8 cellular contexts compared by ENCODE assay signal in the genomic region with DNA sequence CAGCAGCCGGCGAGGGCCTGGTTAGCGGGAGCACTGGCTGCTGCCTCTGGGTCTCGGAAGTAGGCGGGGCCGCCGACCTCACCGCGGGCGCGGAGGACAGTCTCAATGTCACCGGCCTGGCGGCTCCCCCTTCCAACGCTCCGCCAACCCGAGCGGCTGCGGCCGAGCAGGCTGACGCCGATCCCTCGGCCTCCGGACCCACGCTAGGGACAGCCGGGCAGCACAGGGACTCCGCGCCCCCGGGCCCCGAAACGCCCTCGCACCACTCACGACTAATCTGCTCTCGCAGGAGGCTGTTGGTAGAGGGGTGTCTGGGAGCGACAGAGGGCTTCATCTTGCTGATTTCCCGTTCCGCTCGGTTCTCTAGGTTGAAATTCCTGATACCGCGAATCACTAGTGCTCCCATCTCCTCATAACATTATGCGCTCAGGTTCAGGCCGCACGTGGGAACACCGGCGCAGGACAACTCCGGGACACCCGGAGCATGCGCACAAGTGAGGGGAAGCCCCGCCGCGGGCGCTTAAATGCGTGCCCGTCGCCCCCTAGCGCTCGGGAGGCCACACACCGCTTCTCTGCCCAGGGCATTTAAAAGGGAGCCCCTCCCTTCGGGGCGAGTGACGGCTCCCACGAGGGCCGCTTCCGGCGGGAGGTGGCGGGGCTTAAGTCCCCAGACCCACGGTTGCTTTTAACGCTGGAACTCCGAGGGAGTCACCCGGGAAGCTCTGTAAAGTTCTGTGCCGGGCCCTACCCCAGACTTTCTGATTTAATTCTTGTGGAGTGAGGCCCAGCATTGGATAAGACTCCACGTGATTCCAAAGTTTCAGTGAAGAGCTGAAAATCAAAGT. TPM values are rescaled to one million over a fixed set of nuclear protein-coding genes. Genes with fewer than 3 reads are reported as not detected.
DNase-seq lines count a peak whose midpoint lies in the region; ATAC-seq and TF ChIP-seq lines count a peak whose summit lies in the region.

A gene (minus strand): TSS at position 496 of the 845 bp plus-strand sequence. CDS start 90 bp downstream, at position 406.

- peak; percentile 59 for DNase-seq in AG09309 (ENCODE audit: low read depth)
- DNase-seq in NCI-H2227 treated with DMSO at 0.1 percent for 48 hours (lab: John Stamatoyannopoulos, UW) = peak; percentile 82
- DNase-seq in WTC11 (ENCODE audit: low spot score) = peak; percentile 96
- peak; percentile 96 for DNase-seq in cardiac fibroblast (ENCODE audit: low read depth in 2 of 2)
- peak; percentile 98 for DNase-seq in inferior parietal cortex (ENCODE audit: extremely low spot score)
- peak; percentile 91 to 92 for DNase-seq in stimulated activated CD4-positive, alpha-beta T cell treated with anti-CD3 and anti-CD28 coated beads, Interleukin-12 subunit alpha, Interleukin-12 subunit beta, amount 100 ng/mL, for 24 hours (ENCODE audit: low read depth in 2 of 2)

- no peaks in the 10 kb centered on the region for H3K9me3 Mint-ChIP-seq in WTC11

- no peaks in the 10 kb centered on the region for H3K27me3 Mint-ChIP-seq in WTC11 (ENCODE audit: low read depth)

- H3K36me3 Mint-ChIP-seq in WTC11 = peaks cover 18% of the 10 kb centered on the region

- CTCF ChIA-PET in WTC11 (lab: Charles Lee) = interaction anchor here (0.7 to 3.6 kb wide), 21 partner anchors 11 to 273 kb away, joined by 3 to 42 read pairs (median 4); a partner anchor contains a TSS

- peak; percentile 92 for TF ChIP-seq CTCF in AG09309 (IDR thresholded peaks at IDR 0.05; ENCODE audit: control insufficient read depth, insufficient read depth, low read depth, low read length, missing control alignments)
- peak; percentile 89 for TF ChIP-seq CTCF in WTC11 (IDR thresholded peaks at IDR 0.05)
- TF ChIP-seq CTCF in cardiac fibroblast (IDR thresholded peaks at IDR 0.05; ENCODE audit: low read depth, low read length) = peak; percentile 95

- ATAC-seq in GM18909 (IDR thresholded peaks at IDR 0.05; ENCODE audit: poor library complexity, unreplicated experiment) (peak; percentile 94), HG03175 (IDR thresholded peaks at IDR 0.05; ENCODE audit: unreplicated experiment) (peak; percentile 93), WTC11 (peak; percentile 94)

- H3K4me3 Mint-ChIP-seq in WTC11 = peak within 1 kb of the TSS; percentile 84

- POLR2A ChIA-PET in WTC11 (lab: Charles Lee) = interaction anchor here (1.0 kb wide), 1 partner anchor 61 kb away, joined by 3 read pairs; a partner anchor contains a TSS

- peak within 1 kb of the TSS; percentile 97 for H3K4me3 ChIP-seq in AG09309 (ENCODE audit: control insufficient read depth, low read depth, low read length)
- H3K4me3 ChIP-seq in cardiac fibroblast (replicated peaks in 1 of 2; ENCODE audit: low read depth in 2 of 2, low read length in 2 of 2) = peak within 1 kb of the TSS; percentile 78 to 83

- peaks cover 17% of the 10 kb centered on the region for H3K4me1 Mint-ChIP-seq in WTC11

- peak within 1 kb of the TSS; percentile 95 for H3K27ac Mint-ChIP-seq in WTC11

TF ChIP-seq in WTC11, 78 proteins besides CTCF, POLR2A, EP300 and RAD21 (continues in another document):
- TF ChIP-seq, protein P1, sequence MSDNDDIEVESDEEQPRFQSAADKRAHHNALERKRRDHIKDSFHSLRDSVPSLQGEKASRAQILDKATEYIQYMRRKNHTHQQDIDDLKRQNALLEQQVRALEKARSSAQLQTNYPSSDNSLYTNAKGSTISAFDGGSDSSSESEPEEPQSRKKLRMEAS (CRISPR knock-in tag; IDR thresholded peaks at IDR 0.05) = peak; percentile 94
- TF ChIP-seq GABPB1 (CRISPR knock-in tag; IDR thresholded peaks at IDR 0.05) (peak; percentile 47; the same call in 1 of the 2 replicates), FOXP1 (CRISPR knock-in tag; IDR thresholded peaks at IDR 0.05; ENCODE audit: borderline replicate concordance) (peak; percentile 71; the same call in 1 of the 2 replicates), TEAD1 (CRISPR knock-in tag; IDR thresholded peaks at IDR 0.05) (peak; percentile 48; the same call in 1 of the 2 replicates), SP1 (CRISPR knock-in tag; conservative IDR thresholded peaks at IDR 0.05) (peak; percentile 63; the same call in 1 of the 2 replicates), ZNF263 (CRISPR knock-in tag; IDR thresholded peaks at IDR 0.05; ENCODE audit: low read depth) (peak; percentile 80), CREB1 (CRISPR knock-in tag; IDR thresholded peaks at IDR 0.05) (peak; percentile 35; the same call in 1 of the 2 replicates), FOXK1 (CRISPR knock-in tag; IDR thresholded peaks at IDR 0.05) (peak; percentile 67), ZNF671 (CRISPR knock-in tag; IDR thresholded peaks at IDR 0.05) (no peak), ZNF138 (CRISPR knock-in tag; conservative IDR thresholded peaks at IDR 0.05) (no peak)
- TF ChIP-seq, protein P2, sequence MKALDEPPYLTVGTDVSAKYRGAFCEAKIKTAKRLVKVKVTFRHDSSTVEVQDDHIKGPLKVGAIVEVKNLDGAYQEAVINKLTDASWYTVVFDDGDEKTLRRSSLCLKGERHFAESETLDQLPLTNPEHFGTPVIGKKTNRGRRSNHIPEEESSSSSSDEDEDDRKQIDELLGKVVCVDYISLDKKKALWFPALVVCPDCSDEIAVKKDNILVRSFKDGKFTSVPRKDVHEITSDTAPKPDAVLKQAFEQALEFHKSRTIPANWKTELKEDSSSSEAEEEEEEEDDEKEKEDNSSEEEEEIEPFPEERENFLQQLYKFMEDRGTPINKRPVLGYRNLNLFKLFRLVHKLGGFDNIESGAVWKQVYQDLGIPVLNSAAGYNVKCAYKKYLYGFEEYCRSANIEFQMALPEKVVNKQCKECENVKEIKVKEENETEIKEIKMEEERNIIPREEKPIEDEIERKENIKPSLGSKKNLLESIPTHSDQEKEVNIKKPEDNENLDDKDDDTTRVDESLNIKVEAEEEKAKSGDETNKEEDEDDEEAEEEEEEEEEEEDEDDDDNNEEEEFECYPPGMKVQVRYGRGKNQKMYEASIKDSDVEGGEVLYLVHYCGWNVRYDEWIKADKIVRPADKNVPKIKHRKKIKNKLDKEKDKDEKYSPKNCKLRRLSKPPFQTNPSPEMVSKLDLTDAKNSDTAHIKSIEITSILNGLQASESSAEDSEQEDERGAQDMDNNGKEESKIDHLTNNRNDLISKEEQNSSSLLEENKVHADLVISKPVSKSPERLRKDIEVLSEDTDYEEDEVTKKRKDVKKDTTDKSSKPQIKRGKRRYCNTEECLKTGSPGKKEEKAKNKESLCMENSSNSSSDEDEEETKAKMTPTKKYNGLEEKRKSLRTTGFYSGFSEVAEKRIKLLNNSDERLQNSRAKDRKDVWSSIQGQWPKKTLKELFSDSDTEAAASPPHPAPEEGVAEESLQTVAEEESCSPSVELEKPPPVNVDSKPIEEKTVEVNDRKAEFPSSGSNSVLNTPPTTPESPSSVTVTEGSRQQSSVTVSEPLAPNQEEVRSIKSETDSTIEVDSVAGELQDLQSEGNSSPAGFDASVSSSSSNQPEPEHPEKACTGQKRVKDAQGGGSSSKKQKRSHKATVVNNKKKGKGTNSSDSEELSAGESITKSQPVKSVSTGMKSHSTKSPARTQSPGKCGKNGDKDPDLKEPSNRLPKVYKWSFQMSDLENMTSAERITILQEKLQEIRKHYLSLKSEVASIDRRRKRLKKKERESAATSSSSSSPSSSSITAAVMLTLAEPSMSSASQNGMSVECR (CRISPR knock-in tag; IDR thresholded peaks at IDR 0.05; ENCODE audit: borderline replicate concordance) = peak; percentile 76; the same call in 1 of the 2 replicates
- TF ChIP-seq, protein P3, sequence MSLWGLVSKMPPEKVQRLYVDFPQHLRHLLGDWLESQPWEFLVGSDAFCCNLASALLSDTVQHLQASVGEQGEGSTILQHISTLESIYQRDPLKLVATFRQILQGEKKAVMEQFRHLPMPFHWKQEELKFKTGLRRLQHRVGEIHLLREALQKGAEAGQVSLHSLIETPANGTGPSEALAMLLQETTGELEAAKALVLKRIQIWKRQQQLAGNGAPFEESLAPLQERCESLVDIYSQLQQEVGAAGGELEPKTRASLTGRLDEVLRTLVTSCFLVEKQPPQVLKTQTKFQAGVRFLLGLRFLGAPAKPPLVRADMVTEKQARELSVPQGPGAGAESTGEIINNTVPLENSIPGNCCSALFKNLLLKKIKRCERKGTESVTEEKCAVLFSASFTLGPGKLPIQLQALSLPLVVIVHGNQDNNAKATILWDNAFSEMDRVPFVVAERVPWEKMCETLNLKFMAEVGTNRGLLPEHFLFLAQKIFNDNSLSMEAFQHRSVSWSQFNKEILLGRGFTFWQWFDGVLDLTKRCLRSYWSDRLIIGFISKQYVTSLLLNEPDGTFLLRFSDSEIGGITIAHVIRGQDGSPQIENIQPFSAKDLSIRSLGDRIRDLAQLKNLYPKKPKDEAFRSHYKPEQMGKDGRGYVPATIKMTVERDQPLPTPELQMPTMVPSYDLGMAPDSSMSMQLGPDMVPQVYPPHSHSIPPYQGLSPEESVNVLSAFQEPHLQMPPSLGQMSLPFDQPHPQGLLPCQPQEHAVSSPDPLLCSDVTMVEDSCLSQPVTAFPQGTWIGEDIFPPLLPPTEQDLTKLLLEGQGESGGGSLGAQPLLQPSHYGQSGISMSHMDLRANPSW (CRISPR knock-in tag; conservative IDR thresholded peaks at IDR 0.05; ENCODE audit: low read depth) = no peak
- TF ChIP-seq, protein P4, sequence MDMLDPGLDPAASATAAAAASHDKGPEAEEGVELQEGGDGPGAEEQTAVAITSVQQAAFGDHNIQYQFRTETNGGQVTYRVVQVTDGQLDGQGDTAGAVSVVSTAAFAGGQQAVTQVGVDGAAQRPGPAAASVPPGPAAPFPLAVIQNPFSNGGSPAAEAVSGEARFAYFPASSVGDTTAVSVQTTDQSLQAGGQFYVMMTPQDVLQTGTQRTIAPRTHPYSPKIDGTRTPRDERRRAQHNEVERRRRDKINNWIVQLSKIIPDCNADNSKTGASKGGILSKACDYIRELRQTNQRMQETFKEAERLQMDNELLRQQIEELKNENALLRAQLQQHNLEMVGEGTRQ (CRISPR knock-in tag; IDR thresholded peaks at IDR 0.05) = peak; percentile 54; the same call in 1 of the 2 replicates
- TF ChIP-seq, protein P5, sequence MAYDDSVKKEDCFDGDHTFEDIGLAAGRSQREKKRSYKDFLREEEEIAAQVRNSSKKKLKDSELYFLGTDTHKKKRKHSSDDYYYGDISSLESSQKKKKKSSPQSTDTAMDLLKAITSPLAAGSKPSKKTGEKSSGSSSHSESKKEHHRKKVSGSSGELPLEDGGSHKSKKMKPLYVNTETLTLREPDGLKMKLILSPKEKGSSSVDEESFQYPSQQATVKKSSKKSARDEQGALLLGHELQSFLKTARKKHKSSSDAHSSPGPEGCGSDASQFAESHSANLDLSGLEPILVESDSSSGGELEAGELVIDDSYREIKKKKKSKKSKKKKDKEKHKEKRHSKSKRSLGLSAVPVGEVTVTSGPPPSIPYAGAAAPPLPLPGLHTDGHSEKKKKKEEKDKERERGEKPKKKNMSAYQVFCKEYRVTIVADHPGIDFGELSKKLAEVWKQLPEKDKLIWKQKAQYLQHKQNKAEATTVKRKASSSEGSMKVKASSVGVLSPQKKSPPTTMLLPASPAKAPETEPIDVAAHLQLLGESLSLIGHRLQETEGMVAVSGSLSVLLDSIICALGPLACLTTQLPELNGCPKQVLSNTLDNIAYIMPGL (CRISPR knock-in tag; IDR thresholded peaks at IDR 0.05) = peak; percentile 86

RNA-seq across cellular contexts. Expression of the gene that starts here (rescaled TPM):
- total RNA-seq in WTC11 (2021) = 59.2 to 75.8 TPM (median 66.3 TPM) in 3 replicates

Comparison
In these comparisons a context has a peak if more than half of its experiments do, and no peak if none do; other contexts are left out.
1. Peak in every context shown above with its lines: DNase-seq, ATAC-seq and H3K4me3 ChIP-seq.